19 cellular contexts compared by ENCODE assay signal in genomic region chr5:171823269-171823668, GRCh38. TPM values are rescaled to one million over a fixed set of nuclear protein-coding genes. Genes with fewer than 3 reads are reported as not detected.
A peak's percentile ranks its signal among the peaks of the same experiment; 100 is the strongest.
DNase-seq lines count a peak whose midpoint lies in the region; FAIRE-seq and TF ChIP-seq lines count a peak whose summit lies in the region.
"Had no signal": no experiment of that assay in that cellular context is flagged by ENCODE, and none has a peak within 500 bp of the region (broad histone marks: within the 10 kb centered on the region; RNA-seq: fewer than 3 reads in every experiment).

No MANE protein-coding gene starts in this region.

- H3K4me3 ChIP-seq in hepatocyte: no peak overlapping the region
- no peak overlapping the region for H3K4me3 ChIP-seq in stomach
- H3K4me3 ChIP-seq: SJCRH30 had no signal

- H2AFZ ChIP-seq in hepatocyte: no peak overlapping the region

- no peak for FAIRE-seq in H54 (lab: Jason Lieb, UNC)

- no peaks in the 10 kb centered on the region for H3K9me3 ChIP-seq in hepatocyte (ENCODE audit: low read depth)
- no peaks in the 10 kb centered on the region for H3K9me3 ChIP-seq in stomach
- H3K9me3 ChIP-seq: SJCRH30 had no signal

- no peaks in the 10 kb centered on the region for H3K9me2 ChIP-seq in hepatocyte (replicated peaks; ENCODE audit: insufficient read depth)

- no peak for TF ChIP-seq CTCF in hepatocyte (IDR thresholded peaks at IDR 0.05; ENCODE audit: poor library complexity)
- TF ChIP-seq CTCF in stomach (IDR thresholded peaks at IDR 0.05): no peak

- intact Hi-C loops in stomach (cut with DNase I; ENCODE audit: low total_unique reads): no loop called here

- no peaks in the 10 kb centered on the region for H3K4me1 ChIP-seq in hepatocyte (ENCODE audit: insufficient read depth)
- H3K4me1 ChIP-seq in stomach: peaks cover 0 to 10% (median 2%) of the 10 kb centered on the region in 4 donors
- H3K4me1 ChIP-seq: SJCRH30 had no signal

- H3K4me2 ChIP-seq in hepatocyte: no peak overlapping the region

- H3K27me3 ChIP-seq in hepatocyte (no peaks in the 10 kb centered on the region), stomach (no peaks in the 10 kb centered on the region)
- H3K27me3 ChIP-seq: SJCRH30 had no signal

- DNase-seq in DMS53 (lab: John Stamatoyannopoulos, UW): peak; percentile 61
- DNase-seq in NCI-H526 (lab: John Stamatoyannopoulos, UW): peak; percentile 38 to 71
- DNase-seq in hepatocyte (ENCODE audit: low spot score): peak; percentile 40
- peak; percentile 62 for DNase-seq in stomach
- DNase-seq in UCSD-AML1 (lab: John Stamatoyannopoulos, UW; ENCODE audit: unreplicated experiment): no peak
- no peak for DNase-seq in H54 (ENCODE audit: insufficient read length, low spot score)
- no peak for DNase-seq in activated T-cell treated with anti-CD3 and anti-CD28 coated beads, Interleukin-2, amount 50 U/mL, for 1 hour
- DNase-seq: IMR-90; NCI-H1436; NCI-H2029 treated with DMSO at 0.1 percent for 48 hours; NCI-H524; NK-92 treated with Interleukin-12 subunit alpha and Interleukin-12 subunit beta, amount 100 ng/mL, for 24 hours; OCI-M1; SJCRH30 had no signal

- no peak for TF ChIP-seq EP300 in stomach (IDR thresholded peaks at IDR 0.05)

- H3K27ac ChIP-seq in hepatocyte: no peak overlapping the region
- H3K27ac ChIP-seq in stomach: peak overlapping the region in 1 of 5 donors; percentile 32
- H3K27ac ChIP-seq: RWPE1, SJCRH30 had no signal

- H3K36me3 ChIP-seq in hepatocyte (replicated peaks; ENCODE audit: insufficient read depth, low read depth) (no peaks in the 10 kb centered on the region), stomach (no peaks in the 10 kb centered on the region)
- H3K36me3 ChIP-seq: SJCRH30 had no signal

- H4K20me1 ChIP-seq in hepatocyte (ENCODE audit: insufficient read depth, poor library complexity, severe bottlenecking): no peaks in the 10 kb centered on the region

- no peaks in the 10 kb centered on the region for H3K79me2 ChIP-seq in hepatocyte

- WGBS in hepatocyte (ENCODE audit: low lambda C conversion rate, missing lambda C conversion rate): 55% methylated on average over 4 of the region's 5 CpGs
- 29 to 50% (median 43%) methylated on average over 5 of the region's 5 CpGs for WGBS in stomach, 5 donors

- TF ChIP-seq POLR2A in stomach (IDR thresholded peaks at IDR 0.05) (no peak), H54 (IDR thresholded peaks at IDR 0.05; ENCODE audit: low read depth, low read length) (no peak)

RNA-seq across cellular contexts. Expression of gene SMIM23, which starts 37.7 kb away (rescaled TPM):
- total RNA-seq in hepatocyte (not detected in 2 replicates), stomach (not detected)
- polyA plus RNA-seq in hepatocyte (not detected in 2 replicates), stomach (not detected)
- total RNA-seq: A673, Daoy, H4, IMR-90, SJCRH30 had no signal
- polyA plus RNA-seq: CD14-positive monocyte, IMR-90 had no signal

Comparison
In these comparisons a context has a peak if more than half of its experiments do, and no peak if none do; other contexts are left out.
1. DNase-seq: peak in DMS53 (single experiment), NCI-H526 (2 of 2), hepatocyte (single experiment) and stomach (single experiment); none in UCSD-AML1 (single experiment), H54 (single experiment) and activated T-cell treated with anti-CD3 and anti-CD28 coated beads, Interleukin-2, amount 50 U/mL, for 1 hour (single experiment).